6 cellular contexts compared by ENCODE assay signal in the genomic region with DNA sequence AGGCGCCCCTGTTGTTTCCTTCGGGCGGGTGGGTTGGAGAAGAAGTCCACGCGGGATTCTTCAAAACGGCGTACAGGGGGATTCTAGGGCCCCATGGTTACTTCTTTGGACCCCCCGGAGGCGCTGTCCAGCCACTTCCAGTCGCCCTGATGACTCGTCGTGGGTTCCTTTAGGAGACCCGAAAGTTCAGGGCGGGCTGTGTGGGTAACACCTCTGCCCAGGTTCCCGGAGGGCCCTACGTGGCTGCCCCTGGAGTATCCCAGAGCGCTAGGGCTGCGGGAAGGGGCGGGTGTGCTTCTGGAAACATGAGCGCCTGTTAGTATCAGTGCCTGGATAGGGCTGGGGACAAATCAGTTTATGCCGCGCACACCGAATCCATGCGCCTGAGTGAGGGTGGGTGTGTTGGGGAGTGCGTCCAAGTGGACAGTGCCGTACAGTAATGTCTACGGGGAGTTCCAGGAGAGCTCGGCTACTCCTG. TPM values are rescaled to one million over a fixed set of nuclear protein-coding genes. Genes with fewer than 3 reads are reported as not detected.
DNase-seq lines count a peak whose midpoint lies in the region; ATAC-seq, FAIRE-seq and TF ChIP-seq lines count a peak whose summit lies in the region.

No MANE protein-coding gene starts in this region.

- CTCF ChIA-PET in H1 (lab: Charles Lee; ENCODE audit: partially characterized antibody): interaction anchor here (0.6 to 9.3 kb wide), 38 partner anchors 8 to 302 kb away, joined by 3 to 122 read pairs (median 4); no protein-coding TSS in a partner anchor

- H4K20me1 ChIP-seq in OCI-LY3 (ENCODE audit: insufficient read depth, low read length) (no peaks in the 10 kb centered on the region), H1 (replicated peaks in 1 of 2; ENCODE audit: control insufficient read depth in 1 of 2, insufficient read depth in 2 of 2, low read length in 2 of 2) (peaks cover 17 to 23% of the 10 kb centered on the region in 2 experiments)

- no peak overlapping the region for H2AK5ac ChIP-seq in H1 (ENCODE audit: low read depth, low read length)

- no peak overlapping the region for H3K23ac ChIP-seq in H1 (ENCODE audit: insufficient read length)

- WGBS in H1 (ENCODE audit: extremely low coverage in 1 of 2, insufficient coverage in 1 of 2, insufficient read length in 1 of 2, insufficient replicate concordance in 2 of 2, low coverage in 1 of 2, low lambda C conversion rate in 2 of 2, missing lambda C conversion rate in 1 of 2), 2 experiments: 29% methylated on average over 24 of the region's 28 CpGs; no CpG with 5 or more reads in 1 of the 2 experiments
- WGBS in small intestine, 3 donors: 3 to 9% (median 7%) methylated on average over 28 of the region's 28 CpGs

- TF ChIP-seq CTCF in OCI-LY3 (IDR thresholded peaks at IDR 0.05; ENCODE audit: low read depth, low read length) (no peak), H1 (IDR thresholded peaks at IDR 0.05; ENCODE audit: control extremely low read depth in 1 of 3, insufficient read depth in 1 of 3, low read depth in 1 of 3, low read length in 3 of 3) (no peak)

- DNase-seq in ELR (ENCODE audit: low read depth) (peak; percentile 74), H1 (ENCODE audit: low read depth in 1 of 2, low spot score in 2 of 2) (peak in 1 of 2 experiments; percentile 74), small intestine (no peak)

- no peak overlapping the region for H4K8ac ChIP-seq in H1 (ENCODE audit: extremely low read depth, insufficient read depth, low read length)

- H3K27ac ChIP-seq in OCI-LY3 (ENCODE audit: low read length) (no peak overlapping the region), H1 (ENCODE audit: low read depth, low read length) (no peak overlapping the region), small intestine (ENCODE audit: low read depth in 1 of 2, low read length in 1 of 2) (peak overlapping the region; percentile 45 to 84)

- H3K27me3 ChIP-seq in OCI-LY3 (ENCODE audit: low read depth, low read length): no peaks in the 10 kb centered on the region
- peaks cover 82 to 93% (median 92%) of the 10 kb centered on the region in 4 experiments for H3K27me3 ChIP-seq in H1 (replicated peaks in 1 of 4; ENCODE audit: control insufficient read depth in 3 of 4, extremely low read depth in 1 of 4, insufficient read depth in 3 of 4, low read length in 3 of 4)
- peaks cover 2 to 12% of the 10 kb centered on the region in 2 donors for H3K27me3 ChIP-seq in small intestine (ENCODE audit: control insufficient read depth in 2 of 2, insufficient read depth in 2 of 2, low read length in 2 of 2)

- H3K23me2 ChIP-seq in H1 (ENCODE audit: low read depth, low read length): peaks cover 11% of the 10 kb centered on the region; the same call in 1 of the 2 replicates

- TF ChIP-seq EP300 in H1 (IDR thresholded peaks at IDR 0.05; ENCODE audit: borderline replicate concordance in 1 of 2, low read depth in 2 of 2, low read length in 2 of 2): no peak

- no peaks in the 10 kb centered on the region for H3K79me1 ChIP-seq in H1 (ENCODE audit: low read depth, low read length)

- POLR2A ChIA-PET in H1 (lab: Charles Lee; ENCODE audit: partially characterized antibody): interaction anchor here (0.7 to 1.5 kb wide), 3 partner anchors 10 to 295 kb away, joined by 3 to 4 read pairs (median 3); no protein-coding TSS in a partner anchor

- no peak overlapping the region for H2BK15ac ChIP-seq in H1 (ENCODE audit: low read length)

- no peak overlapping the region for H3K56ac ChIP-seq in H1 (replicated peaks; ENCODE audit: insufficient read length, low read depth, low read length)

- H4K91ac ChIP-seq in H1 (replicated peaks; ENCODE audit: insufficient read length, low read length): no peak overlapping the region

- no peak overlapping the region for H2BK5ac ChIP-seq in H1 (ENCODE audit: low read depth, low read length)

- peak overlapping the region; percentile 77 for H3K4me2 ChIP-seq in OCI-LY3 (ENCODE audit: low read length)
- peak overlapping the region; percentile 57 to 70 for H3K4me2 ChIP-seq in H1 (ENCODE audit: insufficient read depth in 1 of 2, low read depth in 2 of 2, low read length in 2 of 2)

- H3K9me3 ChIP-seq in OCI-LY3 (ENCODE audit: insufficient read depth, low read length) (no peaks in the 10 kb centered on the region), H1 (ENCODE audit: insufficient read depth in 2 of 2, low read depth in 1 of 2, low read length in 1 of 2) (peaks cover 0 to 7% of the 10 kb centered on the region in 2 experiments; a peak in 1 of 4 replicates), small intestine (ENCODE audit: control insufficient read depth, low read depth) (no peaks in the 10 kb centered on the region)

- H3K18ac ChIP-seq in H1 (ENCODE audit: extremely low read depth, low read length): no peak overlapping the region; the same call in 1 of the 2 replicates

- H3K4ac ChIP-seq in H1 (replicated peaks; ENCODE audit: insufficient read length, low read depth, low read length): no peak overlapping the region

- H3K9ac ChIP-seq in OCI-LY3 (ENCODE audit: low read length) (no peak overlapping the region), H1 (replicated peaks in 1 of 4; ENCODE audit: extremely low read depth in 1 of 4, low read depth in 3 of 4, low read length in 3 of 4) (no peak overlapping the region)

- TF ChIP-seq RAD21 in H1 (IDR thresholded peaks at IDR 0.05 in 1 of 2, conservative IDR thresholded peaks at IDR 0.05 in 1 of 2; ENCODE audit: low read depth in 2 of 2, low read length in 2 of 2): no peak

- H3K79me2 ChIP-seq in OCI-LY3 (ENCODE audit: low read length) (no peaks in the 10 kb centered on the region), H1 (ENCODE audit: control insufficient read depth in 1 of 2, insufficient read depth in 2 of 2, low read length in 2 of 2) (no peaks in the 10 kb centered on the region)

- H3K36me3 ChIP-seq in OCI-LY3 (replicated peaks; ENCODE audit: low read depth, low read length): no peaks in the 10 kb centered on the region
- peaks cover 0 to 19% (median 0%) of the 10 kb centered on the region in 4 experiments; a peak in 1 of 8 replicates for H3K36me3 ChIP-seq in H1 (ENCODE audit: control insufficient read depth in 2 of 4, insufficient read depth in 4 of 4, low read length in 3 of 4)
- peaks cover 0 to 5% of the 10 kb centered on the region in 2 donors for H3K36me3 ChIP-seq in small intestine (ENCODE audit: control insufficient read depth in 2 of 2, insufficient read depth in 2 of 2, low read length in 2 of 2)

- FAIRE-seq in H1 (lab: Jason Lieb, UNC): no peak
- no peak for FAIRE-seq in small intestine (lab: Jason Lieb, UNC)

- H2BK12ac ChIP-seq in H1 (ENCODE audit: low read depth, low read length): no peak overlapping the region

- H3K14ac ChIP-seq in H1 (ENCODE audit: insufficient read length): no peak overlapping the region

- no peak overlapping the region for H2BK20ac ChIP-seq in H1 (ENCODE audit: low read length)

- peak overlapping the region; percentile 84 for H3K4me3 ChIP-seq in OCI-LY3 (ENCODE audit: low read length)
- peak overlapping the region in 3 of 4 experiments; percentile 38 to 58 (median 47); a peak in 5 of 8 replicates for H3K4me3 ChIP-seq in H1 (ENCODE audit: extremely low read depth in 1 of 4, insufficient read depth in 2 of 4, low read depth in 3 of 4, low read length in 4 of 4)
- peak overlapping the region; percentile 30 to 35 for H3K4me3 ChIP-seq in small intestine (ENCODE audit: low read depth in 1 of 2, low read length in 2 of 2)

- H2AFZ ChIP-seq in OCI-LY3 (ENCODE audit: low read depth, low read length) (no peak overlapping the region), H1 (ENCODE audit: low read length) (no peak overlapping the region)

- H3K4me1 ChIP-seq in OCI-LY3 (ENCODE audit: low read length): peaks cover 9% of the 10 kb centered on the region; the same call in 1 of the 2 replicates
- H3K4me1 ChIP-seq in H1 (replicated peaks in 1 of 4; ENCODE audit: control insufficient read depth in 3 of 4, insufficient read depth in 4 of 4, low read length in 3 of 4): peaks cover 0 to 23% (median 11%) of the 10 kb centered on the region in 4 experiments; a peak in 5 of 7 replicates
- peaks cover 0 to 8% of the 10 kb centered on the region in 2 donors for H3K4me1 ChIP-seq in small intestine (ENCODE audit: control insufficient read depth in 2 of 2, insufficient read depth in 1 of 2, low read depth in 1 of 2, low read length in 1 of 2)

- H4K5ac ChIP-seq in H1 (ENCODE audit: insufficient read length, low read depth, low read length): no peak overlapping the region

- no peak for TF ChIP-seq POLR2A in H1 (IDR thresholded peaks at IDR 0.05; ENCODE audit: control extremely low read depth in 1 of 2, low read depth in 2 of 2, low read length in 2 of 2)

- H2BK120ac ChIP-seq in H1 (replicated peaks; ENCODE audit: low read depth, low read length): no peak overlapping the region

- ATAC-seq in HG03439 (IDR thresholded peaks at IDR 0.05; ENCODE audit: unreplicated experiment): no peak
- ATAC-seq in HG02759 (IDR thresholded peaks at IDR 0.05; ENCODE audit: unreplicated experiment): no peak

RNA-seq across cellular contexts. Expression of gene HIC1, which starts 0.6 kb away (rescaled TPM):
- 0.09 and 0.19 TPM in 2 replicates for total RNA-seq in H1 (2021; fragmentation: NEBNext Ultra II Directional; extraction: Animal tissue kit (Norgen Biotek cat#: 25700))
- polyA plus RNA-seq in H1 (2011; rRNA removed) (0.06 and 0.11 TPM in 2 replicates), small intestine (1 to 10 TPM in 2 of 3 donors, under 1 TPM in 1; 0.89 to 6.9 (median 6.2) TPM)
- 0.09 TPM for polyA plus RNA-seq in H1 (2011; cell fraction: cytosol; rRNA removed)
- 0.20 TPM for polyA plus RNA-seq in H1 (2011; cell fraction: nucleus; rRNA removed)
- 0.09 to 0.24 TPM (median 0.20 TPM) in 4 replicates for polyA plus RNA-seq in H1 (2012, experiment 1 of 2)
- polyA plus RNA-seq in H1 (2012, experiment 2 of 2): 0.20 TPM
- polyA plus RNA-seq in H1 (2013, experiment 1 of 2): 0.02 TPM
- 0.11 TPM for polyA plus RNA-seq in H1 (2013, experiment 2 of 2)
- polyA minus RNA-seq in H1 (2011; rRNA and poly(A)+ RNA removed): 0.22 TPM in 1 of 2 replicates, not detected in the other
- polyA minus RNA-seq in H1 (2011; cell fraction: cytosol; rRNA and poly(A)+ RNA removed): not detected
- 0.30 TPM for polyA minus RNA-seq in H1 (2011; cell fraction: nucleus; rRNA and poly(A)+ RNA removed)

RNA-seq across cellular contexts. Expression of gene OVCA2, which starts 12.5 kb away (rescaled TPM):
- 14.9 and 15.3 TPM in 2 replicates for total RNA-seq in H1 (2021; fragmentation: NEBNext Ultra II Directional; extraction: Animal tissue kit (Norgen Biotek cat#: 25700))
- 34.5 and 37.0 TPM in 2 replicates for polyA plus RNA-seq in H1 (2011; rRNA removed)
- 24.4 TPM for polyA plus RNA-seq in H1 (2011; cell fraction: cytosol; rRNA removed)
- polyA plus RNA-seq in H1 (2011; cell fraction: nucleus; rRNA removed): 22.7 TPM
- 17.7 to 21.4 TPM (median 18.6 TPM) in 4 replicates for polyA plus RNA-seq in H1 (2012, experiment 1 of 2)
- polyA plus RNA-seq in H1 (2012, experiment 2 of 2): 42.5 TPM
- 23.4 TPM for polyA plus RNA-seq in H1 (2013, experiment 1 of 2)
- polyA plus RNA-seq in H1 (2013, experiment 2 of 2): 23.8 TPM
- 18.9 TPM in 2 replicates for polyA minus RNA-seq in H1 (2011; rRNA and poly(A)+ RNA removed)
- 7.5 TPM for polyA minus RNA-seq in H1 (2011; cell fraction: cytosol; rRNA and poly(A)+ RNA removed)
- 5.2 TPM for polyA minus RNA-seq in H1 (2011; cell fraction: nucleus; rRNA and poly(A)+ RNA removed)
- 10 to 100 TPM; 65.9 to 90.5 (median 80.1) TPM for polyA plus RNA-seq in small intestine

RNA-seq across cellular contexts. Expression of gene DPH1, which starts 24.3 kb away (rescaled TPM):
- total RNA-seq in H1 (2021; fragmentation: NEBNext Ultra II Directional; extraction: Animal tissue kit (Norgen Biotek cat#: 25700)): 24.9 and 27.1 TPM in 2 replicates
- 30.0 and 48.3 TPM in 2 replicates for polyA plus RNA-seq in H1 (2011; rRNA removed)
- 26.0 TPM for polyA plus RNA-seq in H1 (2011; cell fraction: cytosol; rRNA removed)
- polyA plus RNA-seq in H1 (2011; cell fraction: nucleus; rRNA removed): 76.8 TPM
- polyA plus RNA-seq in H1 (2012, experiment 1 of 2): 14.1 to 21.6 TPM (median 19.7 TPM) in 4 replicates
- polyA plus RNA-seq in H1 (2012, experiment 2 of 2): 16.4 TPM
- 13.4 TPM for polyA plus RNA-seq in H1 (2013, experiment 1 of 2)
- 12.3 TPM for polyA plus RNA-seq in H1 (2013, experiment 2 of 2)
- 22.8 and 35.7 TPM in 2 replicates for polyA minus RNA-seq in H1 (2011; rRNA and poly(A)+ RNA removed)
- polyA minus RNA-seq in H1 (2011; cell fraction: cytosol; rRNA and poly(A)+ RNA removed): 15.0 TPM
- polyA minus RNA-seq in H1 (2011; cell fraction: nucleus; rRNA and poly(A)+ RNA removed): 34.4 TPM
- polyA plus RNA-seq in small intestine: 10 to 100 TPM; 11.6 to 19.2 (median 12.5) TPM

RNA-seq across cellular contexts. Expression of gene RTN4RL1, which starts 29.2 kb away (rescaled TPM):
- 0.11 TPM in 1 of 2 replicates, not detected in the other for total RNA-seq in H1 (2021; fragmentation: NEBNext Ultra II Directional; extraction: Animal tissue kit (Norgen Biotek cat#: 25700))
- 0.09 and 0.11 TPM in 2 replicates for polyA plus RNA-seq in H1 (2011; rRNA removed)
- 0.10 TPM for polyA plus RNA-seq in H1 (2011; cell fraction: cytosol; rRNA removed)
- polyA plus RNA-seq in H1 (2011; cell fraction: nucleus; rRNA removed): 0.07 TPM
- polyA plus RNA-seq in H1 (2012, experiment 1 of 2): 0.11 to 0.17 TPM (median 0.14 TPM) in 3 of 4 replicates, not detected in the other
- polyA plus RNA-seq in H1 (2012, experiment 2 of 2): 0.12 TPM
- 0.06 TPM for polyA plus RNA-seq in H1 (2013, experiment 1 of 2)
- 0.04 TPM for polyA plus RNA-seq in H1 (2013, experiment 2 of 2)
- polyA minus RNA-seq in H1 (2011; rRNA and poly(A)+ RNA removed): 0.03 and 0.05 TPM in 2 replicates
- not detected for polyA minus RNA-seq in H1 (2011; cell fraction: cytosol; rRNA and poly(A)+ RNA removed)
- not detected for polyA minus RNA-seq in H1 (2011; cell fraction: nucleus; rRNA and poly(A)+ RNA removed)
- polyA plus RNA-seq in small intestine: 1 to 10 TPM in 1 of 3 donors, not detected in 2; 1.0 TPM

Comparison
In these comparisons a context has a peak if more than half of its experiments do, and no peak if none do; other contexts are left out.
1. H3K27ac ChIP-seq: peak in small intestine (2 of 2); none in OCI-LY3 (single experiment) and H1 (single experiment).
2. H3K4me3 ChIP-seq: peak in every context shown above with its lines; median percentile 84 in OCI-LY3; 47 in H1; 32 in small intestine.